In the genomic region with DNA sequence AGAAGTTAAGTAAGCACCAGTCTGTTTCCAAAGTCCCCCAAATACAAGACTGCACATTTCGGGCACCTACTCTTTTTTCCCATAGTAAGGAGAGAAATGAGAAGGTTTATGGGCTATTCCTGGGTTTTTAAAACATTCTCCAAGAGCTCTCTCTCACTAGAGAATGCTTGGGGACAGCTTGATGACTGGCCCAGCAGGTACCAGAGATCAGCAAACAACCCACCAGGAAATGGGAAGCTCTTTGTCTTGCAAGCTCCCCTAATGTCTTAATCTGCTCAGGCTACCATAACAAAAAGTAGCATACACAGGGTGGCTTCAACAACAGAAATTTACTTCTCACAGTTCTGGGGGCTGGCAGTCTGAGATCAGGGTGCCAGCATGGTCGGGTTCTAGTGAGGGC, we compare ENCODE assay signal across 15 cellular contexts. TPM values are rescaled to one million over a fixed set of nuclear protein-coding genes. Genes with fewer than 3 reads are reported as not detected.
A peak's percentile ranks its signal among the peaks of the same experiment; 100 is the strongest.
DNase-seq lines count a peak whose midpoint lies in the region; ATAC-seq, FAIRE-seq and TF ChIP-seq lines count a peak whose summit lies in the region.
"Had no signal": no experiment of that assay in that cellular context is flagged by ENCODE, and none has a peak within 500 bp of the region (broad histone marks: within the 10 kb centered on the region; RNA-seq: fewer than 3 reads in every experiment).

No MANE protein-coding gene starts in this region.

- H3K9ac ChIP-seq in HUES6 (ENCODE audit: low read length) (no peak overlapping the region), iPS-20b (ENCODE audit: low read depth, low read length) (no peak overlapping the region), HepG2 (ENCODE audit: insufficient read depth, low read depth, low read length) (no peak overlapping the region)
- H3K9ac ChIP-seq: BLaER1 treated with 17β-estradiol and CSF1 and Interleukin-3, amounts not matched to agents 10 nM and 100 nM had no signal

- H3K27me3 Mint-ChIP-seq in GM23338 (ENCODE audit: insufficient read depth, low read depth, poor library complexity), result peaks cover 2% of the 10 kb centered on the region
- no peaks in the 10 kb centered on the region for H3K27me3 Mint-ChIP-seq in T-helper 17 cell

- H3K9me2 ChIP-seq in GM23338 (ENCODE audit: insufficient read depth), result peaks cover 16% of the 10 kb centered on the region

- peaks cover 20% of the 10 kb centered on the region; the same call in 2 of the 3 replicates for H3K4me1 Mint-ChIP-seq in GM23338
- H3K4me1 Mint-ChIP-seq in T-helper 17 cell, result peaks cover 7% of the 10 kb centered on the region
- H3K4me1 Mint-ChIP-seq: B cell had no signal

- no peaks in the 10 kb centered on the region; the same call in 2 of the 3 replicates for H3K9me3 Mint-ChIP-seq in GM23338
- H3K9me3 Mint-ChIP-seq: CD8-positive, alpha-beta T cell; HFFc6 had no signal

- TF ChIP-seq EP300 in HepG2 (IDR thresholded peaks at IDR 0.05; ENCODE audit: low read depth in 2 of 2, low read length in 2 of 2), result no peak
- TF ChIP-seq EP300 in HepG2 (CRISPR knock-in tag; IDR thresholded peaks at IDR 0.05; ENCODE audit: borderline replicate concordance), result no peak

- H3K79me2 ChIP-seq in GM23338 (replicated peaks; ENCODE audit: insufficient read depth) (no peaks in the 10 kb centered on the region), HepG2 (ENCODE audit: insufficient read depth, low read length) (no peaks in the 10 kb centered on the region)

- H3K36me3 ChIP-seq in GM23338 (ENCODE audit: insufficient read depth) (no peaks in the 10 kb centered on the region), HUES6 (ENCODE audit: control insufficient read depth, insufficient read depth, low read length) (no peaks in the 10 kb centered on the region), iPS-20b (ENCODE audit: insufficient read depth, low read depth, low read length) (no peaks in the 10 kb centered on the region), HepG2 (replicated peaks in 1 of 2; ENCODE audit: control insufficient read depth in 1 of 2, insufficient read depth in 2 of 2, low read length in 2 of 2) (no peaks in the 10 kb centered on the region)
- H3K36me3 ChIP-seq: BLaER1 treated with 17β-estradiol and CSF1 and Interleukin-3, amounts not matched to agents 10 nM and 100 nM had no signal

- H3K36me3 Mint-ChIP-seq in GM23338 (ENCODE audit: low read depth), result no peaks in the 10 kb centered on the region; the same call in 2 of the 3 replicates
- H3K36me3 Mint-ChIP-seq in T-helper 17 cell (ENCODE audit: low read depth), result no peaks in the 10 kb centered on the region
- H3K36me3 Mint-ChIP-seq: CD8-positive, alpha-beta T cell had no signal

- 0% methylated on average over 2 of the region's 2 CpGs for WGBS in HepG2 (ENCODE audit: low lambda C conversion rate)

- in situ Hi-C loops in HepG2 (cut with HindIII; ENCODE audit: extremely low pct_ligation_motif_present, low pct_unique_long_range_greater_than_20kb), result no loop called here

- TF ChIP-seq RAD21 in HepG2 (CRISPR knock-in tag; IDR thresholded peaks at IDR 0.05), result no peak

- TF ChIP-seq POLR2A in HepG2 (IDR thresholded peaks at IDR 0.05; ENCODE audit: insufficient read depth in 1 of 2, low read depth in 2 of 2, low read length in 2 of 2), result no peak

- POLR2A ChIA-PET in HepG2 (lab: Yijun Ruan, JAX), result no interaction called here

- FAIRE-seq in HepG2 (lab: Jason Lieb, UNC), result no peak
- FAIRE-seq: H54 had no signal

- no peak for DNase-seq in GM23338 (ENCODE audit: low spot score)
- DNase-seq in T-helper 17 cell, result no peak
- no peak for DNase-seq in HepG2 (ENCODE audit: low spot score)
- no peak for DNase-seq in NOMO-1 treated with DMSO at 0.1 percent for 48 hours (lab: John Stamatoyannopoulos, UW; ENCODE audit: unreplicated experiment)
- no peak for DNase-seq in OCI-M2 (lab: John Stamatoyannopoulos, UW; ENCODE audit: unreplicated experiment)
- DNase-seq: GF-D8, HFFc6 had no signal

- H3K27me3 ChIP-seq in GM23338 (ENCODE audit: insufficient read depth), result no peaks in the 10 kb centered on the region
- no peaks in the 10 kb centered on the region for H3K27me3 ChIP-seq in HUES6 (ENCODE audit: control insufficient read depth, insufficient read depth, low read length)
- peaks cover 5% of the 10 kb centered on the region; the same call in 1 of the 2 replicates for H3K27me3 ChIP-seq in iPS-20b (ENCODE audit: insufficient read depth, low read length)
- no peaks in the 10 kb centered on the region for H3K27me3 ChIP-seq in HepG2 (ENCODE audit: control insufficient read depth in 1 of 2, insufficient read depth in 2 of 2, low read length in 2 of 2)
- H3K27me3 ChIP-seq: BLaER1 treated with 17β-estradiol and CSF1 and Interleukin-3, amounts not matched to agents 10 nM and 100 nM had no signal

- H3K4me3 Mint-ChIP-seq in GM23338 (no peak overlapping the region), T-helper 17 cell (no peak overlapping the region)
- H3K4me3 Mint-ChIP-seq: B cell; CD8-positive, alpha-beta T cell; HFFc6 had no signal

- H3K4me1 ChIP-seq in GM23338 (ENCODE audit: insufficient read depth) (no peaks in the 10 kb centered on the region), HUES6 (ENCODE audit: control insufficient read depth, insufficient read depth, low read length) (peaks cover 12% of the 10 kb centered on the region), iPS-20b (ENCODE audit: insufficient read depth, low read length) (peaks cover 7% of the 10 kb centered on the region; the same call in 1 of the 2 replicates), HepG2 (ENCODE audit: insufficient read depth, low read length) (peaks cover 23% of the 10 kb centered on the region)
- H3K4me1 ChIP-seq: BLaER1 treated with 17β-estradiol and CSF1 and Interleukin-3, amounts not matched to agents 10 nM and 100 nM had no signal

- H4K20me1 ChIP-seq in GM23338 (replicated peaks; ENCODE audit: insufficient read depth) (no peaks in the 10 kb centered on the region), HepG2 (ENCODE audit: insufficient read depth, low read length) (no peaks in the 10 kb centered on the region)
- H4K20me1 ChIP-seq: BLaER1 treated with 17β-estradiol and CSF1 and Interleukin-3, amounts not matched to agents 10 nM and 100 nM had no signal

- no peaks in the 10 kb centered on the region for H3K9me3 ChIP-seq in HUES6 (ENCODE audit: control insufficient read depth, insufficient read depth, low read depth, low read length)
- H3K9me3 ChIP-seq in T-helper 17 cell (ENCODE audit: control insufficient read depth, low read length, poor library complexity, severe bottlenecking), result no peaks in the 10 kb centered on the region
- H3K9me3 ChIP-seq in iPS-20b (ENCODE audit: insufficient read depth, low read depth, low read length), result no peaks in the 10 kb centered on the region
- H3K9me3 ChIP-seq in HepG2 (ENCODE audit: low read length), result no peaks in the 10 kb centered on the region
- H3K9me3 ChIP-seq: BLaER1 treated with 17β-estradiol and CSF1 and Interleukin-3, amounts not matched to agents 10 nM and 100 nM had no signal

- peak overlapping the region; percentile 61 for H3K4me2 ChIP-seq in GM23338
- no peak overlapping the region for H3K4me2 ChIP-seq in HepG2 (ENCODE audit: low read depth, low read length)
- H3K4me2 ChIP-seq: BLaER1 treated with 17β-estradiol and CSF1 and Interleukin-3, amounts not matched to agents 10 nM and 100 nM had no signal

- ATAC-seq in GM23338 (no peak; the same call in 2 of the 3 replicates), T-helper 17 cell (no peak), GM19397 (IDR thresholded peaks at IDR 0.05; ENCODE audit: unreplicated experiment) (no peak), HepG2 (no peak)

- CTCF ChIA-PET in HepG2 (lab: Yijun Ruan, JAX; ENCODE audit: low intra/inter-chr PET ratio, low total read pairs), result interaction anchor here (1.1 to 2.6 kb wide), 3 partner anchors 182 to 474 kb away, joined by 4 to 11 read pairs (median 5); a partner anchor contains a TSS

- intact Hi-C loops in HepG2 (cut with micrococcal nuclease; ENCODE audit: unreplicated experiment), result no loop called here

- peak overlapping the region; percentile 34; the same call in 1 of the 2 replicates for H3K4me3 ChIP-seq in GM23338
- H3K4me3 ChIP-seq in HUES6 (ENCODE audit: low read depth, low read length), result no peak overlapping the region
- peak overlapping the region; percentile 19; the same call in 1 of the 2 replicates for H3K4me3 ChIP-seq in iPS-20b (ENCODE audit: low read length)
- no peak overlapping the region for H3K4me3 ChIP-seq in HepG2 (replicated peaks in 1 of 3; ENCODE audit: insufficient read depth in 1 of 3, low read depth in 2 of 3, low read length in 3 of 3)
- H3K4me3 ChIP-seq: BLaER1 treated with 17β-estradiol and CSF1 and Interleukin-3, amounts not matched to agents 10 nM and 100 nM had no signal

- no peaks in the 10 kb centered on the region; the same call in 1 of the 2 replicates for H3F3A ChIP-seq in GM23338 (replicated peaks; ENCODE audit: low read depth)

- peak overlapping the region; percentile 86; the same call in 1 of the 2 replicates for H2AFZ ChIP-seq in GM23338
- H2AFZ ChIP-seq in HepG2 (ENCODE audit: low read length), result no peak overlapping the region

- no TSS peak for BruUV-seq in HepG2 (replicated peaks; lab: Mats Ljungman, UMichigan)

- H3K27ac ChIP-seq in GM23338 (ENCODE audit: low read depth), result no peak overlapping the region
- 0 out of 2 replicates have a peak overlapping the region, but pooled peaks have one; percentile 5 for H3K27ac ChIP-seq in HUES6 (ENCODE audit: low read depth, low read length)
- no peak overlapping the region for H3K27ac ChIP-seq in iPS-20b (ENCODE audit: low read length)
- no peak overlapping the region for H3K27ac ChIP-seq in HepG2 (ENCODE audit: extremely low read length, insufficient read depth, low read length)
- H3K27ac ChIP-seq: BLaER1 treated with 17β-estradiol and CSF1 and Interleukin-3, amounts not matched to agents 10 nM and 100 nM; HL-60 had no signal

- TF ChIP-seq CTCF in GM23338 (conservative IDR thresholded peaks at IDR 0.05; ENCODE audit: low read depth in 2 of 2) (no peak), HepG2 (CRISPR knock-in tag; IDR thresholded peaks at IDR 0.05) (no peak)

- H3K27ac Mint-ChIP-seq in GM23338 (no peak overlapping the region), T-helper 17 cell (peak overlapping the region; percentile 8)
- H3K27ac Mint-ChIP-seq: B cell; CD8-positive, alpha-beta T cell; HFFc6 had no signal

RNA-seq across cellular contexts. Expression of a gene that starts 41.8 kb away (rescaled TPM):
- 25.4 and 28.2 TPM in 2 replicates for total RNA-seq in GM23338 (2014; rRNA removed; shearing (Covaris generic))
- polyA plus RNA-seq in GM23338 (2016; fragmentation: Nextera tagmentation; extraction: Ambion mirVana) (27.7 and 28.5 TPM in 2 replicates), HepG2 (2011; rRNA removed) (10.0 and 11.4 TPM in 2 replicates)
- total RNA-seq in T-helper 17 cell (100 to 1,000 TPM; 108 to 109 TPM), HepG2 (2016; rRNA removed; fragmentation: Illumina TruSeq; extraction: Trizol) (13.9 and 16.2 TPM in 2 replicates)
- total RNA-seq in HepG2 (2016; cell fraction: cytosol; rRNA removed; fragmentation: Illumina TruSeq; extraction: Trizol; ENCODE audit: low read depth), result 2.1 and 4.7 TPM in 2 replicates
- 15.3 and 15.7 TPM in 2 replicates for total RNA-seq in HepG2 (2016; cell fraction: insoluble cytoplasmic fraction; rRNA removed; fragmentation: Illumina TruSeq; extraction: Trizol)
- 6.4 and 7.1 TPM in 2 replicates for total RNA-seq in HepG2 (2016; cell fraction: membrane; rRNA removed; fragmentation: Illumina TruSeq; extraction: Trizol)
- 15.0 and 16.0 TPM in 2 replicates for total RNA-seq in HepG2 (2016; cell fraction: nucleus; rRNA removed; fragmentation: Illumina TruSeq; extraction: Trizol)
- polyA plus RNA-seq in HepG2 (2011; cell fraction: cytosol; rRNA removed), result 3.6 and 4.8 TPM in 2 replicates
- 34.2 and 41.9 TPM in 2 replicates for polyA plus RNA-seq in HepG2 (2011; cell fraction: nucleus; rRNA removed)
- 10.3 and 12.9 TPM in 2 replicates for polyA plus RNA-seq in HepG2 (2012)
- polyA plus RNA-seq in HepG2 (2016; cell fraction: cytosol; fragmentation: Illumina TruSeq; extraction: Trizol; ENCODE audit: low read depth), result 0.71 and 0.82 TPM in 2 replicates
- polyA plus RNA-seq in HepG2 (2016; cell fraction: insoluble cytoplasmic fraction; fragmentation: Illumina TruSeq; extraction: Trizol; ENCODE audit: low read depth), result 14.1 and 15.2 TPM in 2 replicates
- polyA plus RNA-seq in HepG2 (2016; cell fraction: membrane; fragmentation: Illumina TruSeq; extraction: Trizol; ENCODE audit: low read depth), result 2.0 and 2.4 TPM in 2 replicates
- 28.5 and 29.3 TPM in 2 replicates for polyA plus RNA-seq in HepG2 (2016; cell fraction: nucleus; fragmentation: Illumina TruSeq; extraction: Trizol; ENCODE audit: insufficient read depth, low read depth)
- polyA minus RNA-seq in HepG2 (2011; rRNA and poly(A)+ RNA removed; ENCODE audit: low replicate concordance), result 5.5 and 7.3 TPM in 2 replicates
- 4.3 and 5.8 TPM in 2 replicates for polyA minus RNA-seq in HepG2 (2011; cell fraction: cytosol; rRNA and poly(A)+ RNA removed)
- 21.1 and 23.1 TPM in 2 replicates for polyA minus RNA-seq in HepG2 (2011; cell fraction: nucleus; rRNA and poly(A)+ RNA removed)

Comparison
In these comparisons a context has a peak if more than half of its experiments do, and no peak if none do; other contexts are left out.
1. H3K4me3 ChIP-seq: peak in GM23338 (single experiment) and iPS-20b (single experiment); none in HUES6 (single experiment) and HepG2 (0 of 3).